Comparison of ENCODE assay signal across 18 cellular contexts in genomic region chr14:97441740-97442362, GRCh38.
DNase-seq lines count a peak whose midpoint lies in the region; ATAC-seq and TF ChIP-seq lines count a peak whose summit lies in the region.
"Had no signal": no experiment of that assay in that cellular context is flagged by ENCODE, and none has a peak within 500 bp of the region (broad histone marks: within the 10 kb centered on the region; RNA-seq: fewer than 3 reads in every experiment).

No MANE protein-coding gene starts in this region.

- WGBS in thymus = 88% methylated on average over 9 of the region's 9 CpGs
- WGBS in smooth muscle cell (ENCODE audit: low lambda C conversion rate) = 81% methylated on average over 9 of the region's 9 CpGs

- peak overlapping the region; percentile 21 for H3K27ac ChIP-seq in thymus (ENCODE audit: low read depth)
- no peak overlapping the region for H3K27ac ChIP-seq in smooth muscle cell (ENCODE audit: low read depth)
- H3K27ac ChIP-seq in WERI-Rb-1 = no peak overlapping the region
- H3K27ac ChIP-seq: ascending aorta, SJCRH30, skin epidermis, stomach had no signal

- ATAC-seq in stimulated activated naive CD8-positive, alpha-beta T cell treated with anti-CD3 and anti-CD28 coated beads, Interleukin-15, Interleukin-2, amounts not matched to agents 100 U/mL and 50 U/mL, for 24 hours = no peak

- peaks cover 23% of the 10 kb centered on the region for H3K4me1 Mint-ChIP-seq in stimulated activated naive CD8-positive, alpha-beta T cell treated with anti-CD3 and anti-CD28 coated beads, Interleukin-15, Interleukin-2, amounts not matched to agents 100 ng/mL and 50 ng/mL, for 24 hours (ENCODE audit: low read depth)
- peaks cover 32% of the 10 kb centered on the region for H3K4me1 Mint-ChIP-seq in activated naive CD8-positive, alpha-beta T cell (ENCODE audit: low read depth)

- H3K4me1 ChIP-seq in thymus (ENCODE audit: control insufficient read depth, insufficient read depth, low read length) = no peaks in the 10 kb centered on the region
- no peaks in the 10 kb centered on the region for H3K4me1 ChIP-seq in smooth muscle cell (ENCODE audit: low read depth)
- H3K4me1 ChIP-seq: ascending aorta, SJCRH30, stomach had no signal

- no peak overlapping the region for H2AFZ ChIP-seq in smooth muscle cell (ENCODE audit: low read depth)

- H4K20me1 ChIP-seq in smooth muscle cell (ENCODE audit: low read depth) = no peaks in the 10 kb centered on the region

- no peaks in the 10 kb centered on the region for H3K79me2 ChIP-seq in smooth muscle cell (ENCODE audit: low read depth)

- H3K9ac ChIP-seq in smooth muscle cell (ENCODE audit: low read depth) = no peak overlapping the region

- peak overlapping the region; percentile 25 for H3K4me3 Mint-ChIP-seq in stimulated activated naive CD8-positive, alpha-beta T cell treated with anti-CD3 and anti-CD28 coated beads, Interleukin-15, Interleukin-2, amounts not matched to agents 100 ng/mL and 50 ng/mL, for 24 hours
- H3K4me3 Mint-ChIP-seq in activated naive CD8-positive, alpha-beta T cell = peak overlapping the region; percentile 60

- H3K27me3 ChIP-seq in thymus (ENCODE audit: control insufficient read depth, insufficient read depth) (no peaks in the 10 kb centered on the region), smooth muscle cell (ENCODE audit: low read depth) (no peaks in the 10 kb centered on the region), WERI-Rb-1 (ENCODE audit: insufficient read depth, low read depth, severe bottlenecking) (peaks cover 77% of the 10 kb centered on the region)
- H3K27me3 ChIP-seq: ascending aorta, SJCRH30, stomach had no signal

- no peaks in the 10 kb centered on the region for H3K27me3 Mint-ChIP-seq in stimulated activated naive CD8-positive, alpha-beta T cell treated with anti-CD3 and anti-CD28 coated beads, Interleukin-15, Interleukin-2, amounts not matched to agents 100 ng/mL and 50 ng/mL, for 24 hours
- H3K27me3 Mint-ChIP-seq in activated naive CD8-positive, alpha-beta T cell = no peaks in the 10 kb centered on the region

- H3K4me3 ChIP-seq in thymus (ENCODE audit: low read length) (no peak overlapping the region), smooth muscle cell (no peak overlapping the region), WERI-Rb-1 (ENCODE audit: low read depth, low read length) (no peak overlapping the region)
- H3K4me3 ChIP-seq: ascending aorta, SJCRH30, skin epidermis, stomach had no signal

- no peaks in the 10 kb centered on the region for H3F3A ChIP-seq in smooth muscle cell (ENCODE audit: low read depth)

- H3K27ac Mint-ChIP-seq in stimulated activated naive CD8-positive, alpha-beta T cell treated with anti-CD3 and anti-CD28 coated beads, Interleukin-15, Interleukin-2, amounts not matched to agents 100 ng/mL and 50 ng/mL, for 24 hours = peak overlapping the region; percentile 91
- peak overlapping the region; percentile 86 for H3K27ac Mint-ChIP-seq in activated naive CD8-positive, alpha-beta T cell

- H3K36me3 ChIP-seq in thymus (ENCODE audit: control insufficient read depth, insufficient read depth) (no peaks in the 10 kb centered on the region), smooth muscle cell (ENCODE audit: low read depth) (no peaks in the 10 kb centered on the region), WERI-Rb-1 (no peaks in the 10 kb centered on the region)
- H3K36me3 ChIP-seq: ascending aorta, SJCRH30, stomach had no signal

- H3K9me3 ChIP-seq in thymus (ENCODE audit: control insufficient read depth) (no peaks in the 10 kb centered on the region), smooth muscle cell (replicated peaks; ENCODE audit: low read depth) (no peaks in the 10 kb centered on the region), WERI-Rb-1 (ENCODE audit: severe bottlenecking) (no peaks in the 10 kb centered on the region)
- H3K9me3 ChIP-seq: ascending aorta, SJCRH30, stomach had no signal

- no peaks in the 10 kb centered on the region for H3K9me3 Mint-ChIP-seq in stimulated activated naive CD8-positive, alpha-beta T cell treated with anti-CD3 and anti-CD28 coated beads, Interleukin-15, Interleukin-2, amounts not matched to agents 100 ng/mL and 50 ng/mL, for 24 hours
- H3K9me3 Mint-ChIP-seq in activated naive CD8-positive, alpha-beta T cell (ENCODE audit: low read depth) = no peaks in the 10 kb centered on the region

- H3K36me3 Mint-ChIP-seq in stimulated activated naive CD8-positive, alpha-beta T cell treated with anti-CD3 and anti-CD28 coated beads, Interleukin-15, Interleukin-2, amounts not matched to agents 100 ng/mL and 50 ng/mL, for 24 hours (ENCODE audit: low read depth) = no peaks in the 10 kb centered on the region
- no peaks in the 10 kb centered on the region for H3K36me3 Mint-ChIP-seq in activated naive CD8-positive, alpha-beta T cell

- no peak for DNase-seq in stimulated activated naive CD8-positive, alpha-beta T cell treated with anti-CD3 and anti-CD28 coated beads, Interleukin-15, Interleukin-2, amounts not matched to agents 100 U/mL and 50 U/mL, for 24 hours
- DNase-seq in NCI-H526 (lab: John Stamatoyannopoulos, UW) (peak; percentile 22 to 55), smooth muscle cell (lab: John Stamatoyannopoulos, UW; ENCODE audit: unreplicated experiment) (no peak), NCI-H1930 (lab: John Stamatoyannopoulos, UW) (no peak), WERI-Rb-1 (no peak)
- DNase-seq: H7, head of caudate nucleus, mammary epithelial cell, NCI-H510A, nucleus accumbens, SJCRH30, stomach, trophoblast cell had no signal

- no peak overlapping the region for H3K4me2 ChIP-seq in smooth muscle cell

- no peak for TF ChIP-seq CTCF in smooth muscle cell (IDR thresholded peaks at IDR 0.05; ENCODE audit: borderline replicate concordance, insufficient read depth, poor library complexity, severe bottlenecking)
- no peak for TF ChIP-seq CTCF in WERI-Rb-1 (IDR thresholded peaks at IDR 0.05; ENCODE audit: low read depth, low read length)

Comparison
In these comparisons a context has a peak if more than half of its experiments do, and no peak if none do; other contexts are left out.
1. DNase-seq: peak in NCI-H526 (2 of 2); none in stimulated activated naive CD8-positive, alpha-beta T cell treated with anti-CD3 and anti-CD28 coated beads, Interleukin-15, Interleukin-2, amounts not matched to agents 100 U/mL and 50 U/mL, for 24 hours (single experiment), smooth muscle cell (single experiment), NCI-H1930 (0 of 2) and WERI-Rb-1 (single experiment).